In genomic region chr22:35197071-35197470, GRCh38 we compare ENCODE assay signal across 22 cellular contexts.
"Had no signal": no experiment of that assay in that cellular context is flagged by ENCODE, and none has a peak within 500 bp of the region (broad histone marks: within the 10 kb centered on the region; RNA-seq: fewer than 3 reads in every experiment).

No MANE protein-coding gene starts in this region.

- H3K4me2 ChIP-seq: SK-N-SH had no signal

- H3K9ac ChIP-seq: SK-N-SH had no signal

- FAIRE-seq: HepG2, RCC 7860 had no signal

- H3K9me2 ChIP-seq: SK-N-SH had no signal

- DNase-seq: IMR-90, Karpas-422, KG1, MM.1S, NCI-H1092 treated with DMSO at 0.1 percent for 48 hours, NCI-H1436, NCI-H187, NCI-H2029, NCI-H2081 treated with DMSO at 0.1 percent for 48 hours, NCI-H2171, NCI-H226, NCI-H446, NCI-H510A, NCI-H524 treated with DMSO at 0.1 percent for 48 hours, NCI-H774, Right ventricle myocardium superior, RPMI8226, SIG-M5, SK-N-SH, SW 1271 had no signal

- H3K9me3 ChIP-seq: SK-N-SH had no signal

- ATAC-seq: HepG2 had no signal
